11 cellular contexts compared by ENCODE assay signal in genomic region chr9:129491486-129491855, GRCh38.
DNase-seq lines count a peak whose midpoint lies in the region; ATAC-seq, FAIRE-seq and TF ChIP-seq lines count a peak whose summit lies in the region.
"Had no signal": no experiment of that assay in that cellular context is flagged by ENCODE, and none has a peak within 500 bp of the region (broad histone marks: within the 10 kb centered on the region; RNA-seq: fewer than 3 reads in every experiment).

No MANE protein-coding gene starts in this region.

- no peaks in the 10 kb centered on the region for H3K9me3 ChIP-seq in psoas muscle

- DNase-seq in CD1c-positive myeloid dendritic cell (ENCODE audit: extremely low spot score), result peak; percentile 65
- peak; percentile 84 for DNase-seq in Right ventricle myocardium inferior (ENCODE audit: missing footprints)
- peak in 1 of 2 donors; percentile 77 for DNase-seq in psoas muscle
- no peak for DNase-seq in GM19239 (ENCODE audit: insufficient read length, low spot score)
- DNase-seq in NCI-H146 treated with DMSO at 0.1 percent for 48 hours (lab: John Stamatoyannopoulos, UW; ENCODE audit: unreplicated experiment), result no peak
- no peak for DNase-seq in NK-92 treated with Interleukin-12 subunit alpha and Interleukin-12 subunit beta, amount 100 ng/mL, for 24 hours (lab: John Stamatoyannopoulos, UW)
- DNase-seq: GOT3; stimulated activated CD4-positive, alpha-beta T cell treated with anti-CD3 and anti-CD28 coated beads, Interleukin-12 subunit alpha, Interleukin-12 subunit beta, amount 100 ng/mL, for 4 hours had no signal

- H3K4me3 ChIP-seq in psoas muscle, result peak overlapping the region; percentile 70

- ATAC-seq in Right ventricle myocardium inferior, result no peak
- ATAC-seq in psoas muscle, result no peak
- ATAC-seq in GM18517 (IDR thresholded peaks at IDR 0.05; ENCODE audit: unreplicated experiment), result no peak
- ATAC-seq: esophagus mucosa had no signal

- no peaks in the 10 kb centered on the region for H3K36me3 ChIP-seq in psoas muscle (ENCODE audit: insufficient read depth in 1 of 2, low read depth in 1 of 2)

- H3K27ac ChIP-seq in VCaP (peak overlapping the region; percentile 100; the same call in 1 of the 2 replicates), psoas muscle (peak overlapping the region; percentile 95)

- no peaks in the 10 kb centered on the region for H3K27me3 ChIP-seq in psoas muscle (ENCODE audit: insufficient read depth in 3 of 3, low read length in 2 of 3)

- intact Hi-C loops in Right ventricle myocardium inferior (cut with DNase I), result no loop called here
- intact Hi-C loops in psoas muscle (cut with DNase I), result loop anchor here in 1 of 2 donors (10.0 kb wide), 1 partner anchor 357 kb away; no protein-coding TSS in a partner anchor

- TF ChIP-seq CTCF in VCaP (conservative IDR thresholded peaks at IDR 0.05) (no peak), psoas muscle (IDR thresholded peaks at IDR 0.05) (no peak)

- peaks cover 45% of the 10 kb centered on the region for H3K4me1 ChIP-seq in psoas muscle

- FAIRE-seq in GM19239 (lab: Jason Lieb, UNC), result no peak

- WGBS in psoas muscle, 3 donors, result 64 to 72% (median 69%) methylated on average over 8 of the region's 8 CpGs

Comparison
In these comparisons a context has a peak if more than half of its experiments do, and no peak if none do; other contexts are left out.
1. DNase-seq: peak in CD1c-positive myeloid dendritic cell (single experiment) and Right ventricle myocardium inferior (single experiment); none in GM19239 (single experiment), NCI-H146 treated with DMSO at 0.1 percent for 48 hours (single experiment) and NK-92 treated with Interleukin-12 subunit alpha and Interleukin-12 subunit beta, amount 100 ng/mL, for 24 hours (single experiment).